ENCODE assay signal across 3 cellular contexts in the genomic region with DNA sequence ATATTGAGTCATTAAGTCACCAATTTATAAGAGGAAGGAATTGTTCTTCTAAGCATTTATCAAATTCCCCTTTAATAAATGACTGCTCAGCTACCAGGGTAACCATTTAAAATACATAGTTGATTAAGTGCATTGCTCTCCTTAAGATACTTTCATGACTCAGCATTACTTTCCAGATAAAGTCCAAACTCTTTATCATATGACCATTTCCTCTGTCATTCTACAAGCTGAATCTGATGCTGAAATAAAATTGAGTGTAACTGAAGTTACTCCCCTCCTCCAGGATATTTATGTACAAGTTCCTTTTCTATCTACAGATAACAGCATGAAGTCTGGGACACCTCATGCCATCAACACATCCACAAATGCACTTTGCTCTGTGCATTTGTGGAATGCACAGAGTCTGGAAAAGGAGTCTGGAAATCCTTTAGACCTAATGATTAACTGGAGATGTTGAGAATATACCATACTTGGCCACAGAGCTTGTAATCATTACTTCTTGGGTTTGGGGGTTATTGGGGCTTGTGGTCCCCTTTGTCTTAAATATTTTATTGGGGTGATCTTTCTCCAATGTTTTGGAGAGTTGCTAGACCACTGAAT.
TF ChIP-seq lines count a peak whose summit lies in the region.

No MANE protein-coding gene starts in this region.

TF ChIP-seq in HepG2, 621 proteins besides CTCF, POLR2A, EP300 and RAD21 (continues in another document):
- TF ChIP-seq, protein P1, sequence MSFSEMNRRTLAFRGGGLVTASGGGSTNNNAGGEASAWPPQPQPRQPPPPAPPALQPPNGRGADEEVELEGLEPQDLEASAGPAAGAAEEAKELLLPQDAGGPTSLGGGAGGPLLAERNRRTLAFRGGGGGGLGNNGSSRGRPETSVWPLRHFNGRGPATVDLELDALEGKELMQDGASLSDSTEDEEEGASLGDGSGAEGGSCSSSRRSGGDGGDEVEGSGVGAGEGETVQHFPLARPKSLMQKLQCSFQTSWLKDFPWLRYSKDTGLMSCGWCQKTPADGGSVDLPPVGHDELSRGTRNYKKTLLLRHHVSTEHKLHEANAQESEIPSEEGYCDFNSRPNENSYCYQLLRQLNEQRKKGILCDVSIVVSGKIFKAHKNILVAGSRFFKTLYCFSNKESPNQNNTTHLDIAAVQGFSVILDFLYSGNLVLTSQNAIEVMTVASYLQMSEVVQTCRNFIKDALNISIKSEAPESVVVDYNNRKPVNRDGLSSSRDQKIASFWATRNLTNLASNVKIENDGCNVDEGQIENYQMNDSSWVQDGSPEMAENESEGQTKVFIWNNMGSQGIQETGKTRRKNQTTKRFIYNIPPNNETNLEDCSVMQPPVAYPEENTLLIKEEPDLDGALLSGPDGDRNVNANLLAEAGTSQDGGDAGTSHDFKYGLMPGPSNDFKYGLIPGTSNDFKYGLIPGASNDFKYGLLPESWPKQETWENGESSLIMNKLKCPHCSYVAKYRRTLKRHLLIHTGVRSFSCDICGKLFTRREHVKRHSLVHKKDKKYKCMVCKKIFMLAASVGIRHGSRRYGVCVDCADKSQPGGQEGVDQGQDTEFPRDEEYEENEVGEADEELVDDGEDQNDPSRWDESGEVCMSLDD (CRISPR knock-in tag; IDR thresholded peaks at IDR 0.05; ENCODE audit: borderline replicate concordance), result no peak
- TF ChIP-seq MTF2 (CRISPR knock-in tag; IDR thresholded peaks at IDR 0.05; ENCODE audit: borderline replicate concordance), result no peak
- peak; percentile 95 for TF ChIP-seq NFE2L2 (IDR thresholded peaks at IDR 0.05; ENCODE audit: low read length)
- TF ChIP-seq PPARG (CRISPR knock-in tag; conservative IDR thresholded peaks at IDR 0.05), result peak; percentile 48; the same call in 1 of the 2 replicates
- peak; percentile 97 for TF ChIP-seq MAFK (conservative IDR thresholded peaks at IDR 0.05 in 1 of 2, IDR thresholded peaks at IDR 0.05 in 1 of 2; ENCODE audit: low read length in 2 of 2)
- TF ChIP-seq SOX13 (IDR thresholded peaks at IDR 0.05), result no peak
- TF ChIP-seq SOX13 (CRISPR knock-in tag; conservative IDR thresholded peaks at IDR 0.05 in 1 of 2, IDR thresholded peaks at IDR 0.05 in 1 of 2), result 0 out of 4 replicates have a peak, but pooled peaks of 1 of the 2 experiments have one; percentile 44
- no peak for TF ChIP-seq FOXP1 (IDR thresholded peaks at IDR 0.05)
- peak; percentile 50; the same call in 1 of the 2 replicates for TF ChIP-seq FOXP1 (CRISPR knock-in tag; IDR thresholded peaks at IDR 0.05)
- no peak for TF ChIP-seq MAZ (IDR thresholded peaks at IDR 0.05; ENCODE audit: borderline replicate concordance, low read depth, low read length)
- TF ChIP-seq MAZ (CRISPR knock-in tag; IDR thresholded peaks at IDR 0.05; ENCODE audit: low read depth), result no peak
- TF ChIP-seq ATF3 (CRISPR knock-in tag; IDR thresholded peaks at IDR 0.05), result no peak
- peak; percentile 19; the same call in 1 of the 2 replicates for TF ChIP-seq MIER3 (CRISPR knock-in tag; IDR thresholded peaks at IDR 0.05; ENCODE audit: borderline replicate concordance)
- TF ChIP-seq BCL6 (CRISPR knock-in tag; IDR thresholded peaks at IDR 0.05), result peak; percentile 81
- TF ChIP-seq ZNF180 (CRISPR knock-in tag; IDR thresholded peaks at IDR 0.05; ENCODE audit: borderline replicate concordance, low read depth), result no peak
- TF ChIP-seq MIER2 (CRISPR knock-in tag; IDR thresholded peaks at IDR 0.05), result 0 out of 2 replicates have a peak, but pooled peaks have one; percentile 37
- peak; percentile 94 for TF ChIP-seq MAFF (IDR thresholded peaks at IDR 0.05; ENCODE audit: low read depth, low read length)
- TF ChIP-seq EHMT2 (IDR thresholded peaks at IDR 0.05; ENCODE audit: borderline replicate concordance, low read depth, low read length), result peak; percentile 83; the same call in 1 of the 2 replicates
- TF ChIP-seq SOX5 (CRISPR knock-in tag; IDR thresholded peaks at IDR 0.05; ENCODE audit: borderline replicate concordance), result peak; percentile 49; the same call in 1 of the 2 replicates
- TF ChIP-seq FOXA3 (CRISPR knock-in tag; IDR thresholded peaks at IDR 0.05), result peak; percentile 28; the same call in 1 of the 2 replicates
- peak; percentile 55 for TF ChIP-seq SAP130 (CRISPR knock-in tag; IDR thresholded peaks at IDR 0.05; ENCODE audit: low read depth)
- TF ChIP-seq KDM6A (CRISPR knock-in tag; IDR thresholded peaks at IDR 0.05; ENCODE audit: low read depth), result peak; percentile 47; the same call in 1 of the 2 replicates
- no peak for TF ChIP-seq PTBP1 (IDR thresholded peaks at IDR 0.05; ENCODE audit: low read depth, low read length, poor library complexity, severe bottlenecking)

TF ChIP-seq in K562, 482 proteins besides CTCF, POLR2A, EP300 and RAD21 (continued from another document and continues in another):
- TF ChIP-seq, protein P2, sequence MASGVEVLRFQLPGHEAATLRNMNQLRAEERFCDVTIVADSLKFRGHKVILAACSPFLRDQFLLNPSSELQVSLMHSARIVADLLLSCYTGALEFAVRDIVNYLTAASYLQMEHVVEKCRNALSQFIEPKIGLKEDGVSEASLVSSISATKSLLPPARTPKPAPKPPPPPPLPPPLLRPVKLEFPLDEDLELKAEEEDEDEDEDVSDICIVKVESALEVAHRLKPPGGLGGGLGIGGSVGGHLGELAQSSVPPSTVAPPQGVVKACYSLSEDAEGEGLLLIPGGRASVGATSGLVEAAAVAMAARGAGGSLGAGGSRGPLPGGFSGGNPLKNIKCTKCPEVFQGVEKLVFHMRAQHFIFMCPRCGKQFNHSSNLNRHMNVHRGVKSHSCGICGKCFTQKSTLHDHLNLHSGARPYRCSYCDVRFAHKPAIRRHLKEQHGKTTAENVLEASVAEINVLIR (CRISPR knock-in tag; IDR thresholded peaks at IDR 0.05), result no peak
- TF ChIP-seq, protein P3, sequence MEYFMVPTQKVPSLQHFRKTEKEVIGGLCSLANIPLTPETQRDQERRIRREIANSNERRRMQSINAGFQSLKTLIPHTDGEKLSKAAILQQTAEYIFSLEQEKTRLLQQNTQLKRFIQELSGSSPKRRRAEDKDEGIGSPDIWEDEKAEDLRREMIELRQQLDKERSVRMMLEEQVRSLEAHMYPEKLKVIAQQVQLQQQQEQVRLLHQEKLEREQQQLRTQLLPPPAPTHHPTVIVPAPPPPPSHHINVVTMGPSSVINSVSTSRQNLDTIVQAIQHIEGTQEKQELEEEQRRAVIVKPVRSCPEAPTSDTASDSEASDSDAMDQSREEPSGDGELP (CRISPR knock-in tag; IDR thresholded peaks at IDR 0.05; ENCODE audit: borderline replicate concordance), result no peak
- peak; percentile 64; the same call in 1 of the 2 replicates for TF ChIP-seq MAFF (IDR thresholded peaks at IDR 0.05; ENCODE audit: low read length)

TF ChIP-seq in SK-N-SH, 30 proteins besides CTCF, POLR2A, EP300 and RAD21 (continued from another document):
- TF ChIP-seq ZBTB33 (IDR thresholded peaks at IDR 0.05; ENCODE audit: borderline replicate concordance, low read depth), result no peak
- TF ChIP-seq SIN3A (IDR thresholded peaks at IDR 0.05; ENCODE audit: borderline replicate concordance, low read depth, low read length), result no peak
- TF ChIP-seq MXI1 (IDR thresholded peaks at IDR 0.05; ENCODE audit: low read depth, low read length), result no peak
- no peak for TF ChIP-seq TAF1 (IDR thresholded peaks at IDR 0.05; ENCODE audit: borderline replicate concordance, low read depth, low read length)
- TF ChIP-seq FOSL2 (IDR thresholded peaks at IDR 0.05; ENCODE audit: borderline replicate concordance, low read depth), result no peak
- TF ChIP-seq TCF12 (IDR thresholded peaks at IDR 0.05), result no peak
- TF ChIP-seq GABPA (IDR thresholded peaks at IDR 0.05; ENCODE audit: low read depth), result no peak
- TF ChIP-seq EZH2phosphoT487 (IDR thresholded peaks at IDR 0.05; ENCODE audit: borderline replicate concordance, low read depth), result no peak
- TF ChIP-seq GATA2 (CRISPR knock-in tag; IDR thresholded peaks at IDR 0.05), result no peak
- TF ChIP-seq FOXJ3 (CRISPR knock-in tag; IDR thresholded peaks at IDR 0.05), result no peak
- TF ChIP-seq, protein P4, sequence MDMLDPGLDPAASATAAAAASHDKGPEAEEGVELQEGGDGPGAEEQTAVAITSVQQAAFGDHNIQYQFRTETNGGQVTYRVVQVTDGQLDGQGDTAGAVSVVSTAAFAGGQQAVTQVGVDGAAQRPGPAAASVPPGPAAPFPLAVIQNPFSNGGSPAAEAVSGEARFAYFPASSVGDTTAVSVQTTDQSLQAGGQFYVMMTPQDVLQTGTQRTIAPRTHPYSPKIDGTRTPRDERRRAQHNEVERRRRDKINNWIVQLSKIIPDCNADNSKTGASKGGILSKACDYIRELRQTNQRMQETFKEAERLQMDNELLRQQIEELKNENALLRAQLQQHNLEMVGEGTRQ (IDR thresholded peaks at IDR 0.05; ENCODE audit: borderline replicate concordance, low read depth, low read length), result no peak
- TF ChIP-seq RCOR1 (IDR thresholded peaks at IDR 0.05; ENCODE audit: low read length), result no peak
- TF ChIP-seq IRF3 (IDR thresholded peaks at IDR 0.05; ENCODE audit: low read depth, low read length), result no peak
- TF ChIP-seq RFX5 (IDR thresholded peaks at IDR 0.05; ENCODE audit: low read length), result no peak
